Comparison of ENCODE assay signal across 19 cellular contexts in genomic region chr1:173733912-173734311, GRCh38.
"Had no signal": no experiment of that assay in that cellular context is flagged by ENCODE, and none has a peak within 500 bp of the region (broad histone marks: within the 10 kb centered on the region; RNA-seq: fewer than 3 reads in every experiment).

No MANE protein-coding gene starts in this region.

- H3K27me3 ChIP-seq: brain microvascular endothelial cell, esophagus squamous epithelium, spleen, suprapubic skin had no signal

- H3K36me3 ChIP-seq: prostate gland had no signal

- DNase-seq: activated CD4-positive, alpha-beta T cell treated with anti-CD3 and anti-CD28 coated beads, Interleukin-2, amount 50 U/mL, for 1 hour; activated CD8-positive, alpha-beta memory T cell treated with anti-CD3 and anti-CD28 coated beads for 24 hours; brain microvascular endothelial cell; effector CD8-positive, alpha-beta T cell; esophagus squamous epithelium; immature natural killer cell; left colon; mesenchymal stem cell; spleen had no signal

- H3K9me3 Mint-ChIP-seq: activated T-helper 1 cell treated with anti-CD3 and anti-CD28 coated beads, Interleukin-12 subunit alpha, Interleukin-12 subunit beta, Interleukin-2, Interleukin-4 antibody, amounts not matched to agents 30 ng/mL and 10 ng/mL and 1 ng/mL, durations not matched to agents 14 hours and 24 hours and 36 hours; central memory CD8-positive, alpha-beta T cell; immature natural killer cell had no signal

- H3K27ac Mint-ChIP-seq: activated T-helper 1 cell treated with anti-CD3 and anti-CD28 coated beads, Interleukin-12 subunit alpha, Interleukin-12 subunit beta, Interleukin-2, Interleukin-4 antibody, amounts not matched to agents 30 ng/mL and 10 ng/mL and 1 ng/mL, durations not matched to agents 14 hours and 24 hours and 36 hours; immature natural killer cell; nephron; stimulated activated naive CD8-positive, alpha-beta T cell treated with anti-CD3 and anti-CD28 coated beads, Interleukin-15, Interleukin-2, amounts not matched to agents 100 ng/mL and 50 ng/mL, for 24 hours; type B pancreatic cell had no signal

- H3K27ac ChIP-seq: brain microvascular endothelial cell, esophagus squamous epithelium, spleen, suprapubic skin had no signal

- FAIRE-seq: endothelial cell of umbilical vein had no signal

- H3K4me1 Mint-ChIP-seq: nephron had no signal

- H3K4me3 Mint-ChIP-seq: activated T-helper 1 cell treated with anti-CD3 and anti-CD28 coated beads, Interleukin-12 subunit alpha, Interleukin-12 subunit beta, Interleukin-2, Interleukin-4 antibody, amounts not matched to agents 30 ng/mL and 10 ng/mL and 1 ng/mL, durations not matched to agents 14 hours and 24 hours and 36 hours; central memory CD8-positive, alpha-beta T cell; immature natural killer cell; nephron; stimulated activated naive CD8-positive, alpha-beta T cell treated with anti-CD3 and anti-CD28 coated beads, Interleukin-15, Interleukin-2, amounts not matched to agents 100 ng/mL and 50 ng/mL, for 24 hours; type B pancreatic cell had no signal

- H3K9me3 ChIP-seq: prostate gland, suprapubic skin had no signal

- H3K4me1 ChIP-seq: esophagus squamous epithelium, prostate gland, suprapubic skin had no signal

- ATAC-seq: activated CD4-positive, CD25-positive, alpha-beta regulatory T cell treated with anti-CD3 and anti-CD28 coated beads, Interleukin-2, amount 50 U/mL, for 24 hours; left colon; sciatic nerve had no signal

- H3K4me3 ChIP-seq: esophagus squamous epithelium, prostate gland, spleen, suprapubic skin had no signal

- H3K27me3 Mint-ChIP-seq: central memory CD8-positive, alpha-beta T cell; stimulated activated naive CD8-positive, alpha-beta T cell treated with anti-CD3 and anti-CD28 coated beads, Interleukin-15, Interleukin-2, amounts not matched to agents 100 ng/mL and 50 ng/mL, for 24 hours; type B pancreatic cell had no signal
